In genomic region chr1:60981357-60981756, GRCh38 we compare ENCODE assay signal across 7 cellular contexts.
"Had no signal": no experiment of that assay in that cellular context is flagged by ENCODE, and none has a peak within 500 bp of the region (broad histone marks: within the 10 kb centered on the region; RNA-seq: fewer than 3 reads in every experiment).

No MANE protein-coding gene starts in this region.

- DNase-seq: H9, HCEC 1CT, KBM-7 had no signal

- FAIRE-seq: H1, H54, HTR-8/SVneo had no signal

- H3K4me2 ChIP-seq: GM23338 had no signal

- ATAC-seq: GM23338 had no signal

- H3K4me3 ChIP-seq: GM23338 had no signal
